7 cellular contexts compared by ENCODE assay signal in the genomic region with DNA sequence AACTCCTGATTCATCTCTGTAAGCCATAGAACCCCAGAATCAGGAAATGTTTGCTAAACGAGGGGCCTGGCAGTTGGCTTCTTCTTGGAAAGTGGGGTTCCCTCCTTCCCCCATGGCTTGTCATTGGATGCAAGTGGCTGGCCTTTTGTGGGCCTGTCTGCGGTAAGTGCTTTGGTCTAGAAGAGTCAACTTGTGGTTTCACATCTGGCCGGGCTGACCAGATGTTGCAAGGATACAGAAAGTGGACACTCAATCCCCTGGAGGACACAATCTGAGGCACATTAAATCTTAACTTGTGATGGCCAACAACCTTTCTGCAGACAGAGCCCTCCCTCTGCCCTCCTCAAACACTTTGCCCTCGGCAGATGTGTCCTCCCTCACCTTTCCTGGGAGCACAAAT. TPM values are rescaled to one million over a fixed set of nuclear protein-coding genes. Genes with fewer than 3 reads are reported as not detected.
A peak's percentile ranks its signal among the peaks of the same experiment; 100 is the strongest.
DNase-seq lines count a peak whose midpoint lies in the region; ATAC-seq and TF ChIP-seq lines count a peak whose summit lies in the region.

No MANE protein-coding gene starts in this region.

- peaks cover 5 to 9% (median 5%) of the 10 kb centered on the region in 3 donors for H3K36me3 ChIP-seq in skeletal muscle tissue (ENCODE audit: control insufficient read depth in 3 of 3, insufficient read depth in 3 of 3, low read length in 3 of 3)

- ATAC-seq in GM21381 (IDR thresholded peaks at IDR 0.05; ENCODE audit: unreplicated experiment) = no peak

- H3K9ac ChIP-seq in skeletal muscle tissue (ENCODE audit: low read depth in 1 of 3, low read length in 3 of 3) = peak overlapping the region; percentile 63 to 82 (median 72)

- TF ChIP-seq CTCF in GM12875 (IDR thresholded peaks at IDR 0.05; ENCODE audit: borderline replicate concordance, insufficient read depth, low read depth, low read length) = no peak

- peak overlapping the region; percentile 75 for H3K4me3 ChIP-seq in GM12875 (ENCODE audit: low read depth, low read length)
- H3K4me3 ChIP-seq in skeletal muscle tissue (ENCODE audit: low read length in 3 of 3) = peak overlapping the region in 1 of 3 donors; percentile 77

- H3K9me3 ChIP-seq in skeletal muscle tissue (ENCODE audit: control insufficient read depth in 3 of 3, low read length in 3 of 3) = no peaks in the 10 kb centered on the region

- DNase-seq in RKO (ENCODE audit: low spot score) (peak; percentile 18), erythroblast (lab: John Stamatoyannopoulos, UW) (peak; percentile 46 to 50), CD1c-positive myeloid dendritic cell (ENCODE audit: extremely low spot score) (no peak), H4 (ENCODE audit: low spot score) (no peak)

- no peaks in the 10 kb centered on the region for H3K27me3 ChIP-seq in skeletal muscle tissue (ENCODE audit: control insufficient read depth in 3 of 3, insufficient read depth in 3 of 3, low read length in 3 of 3)

- TF ChIP-seq POLR2A in erythroblast (IDR thresholded peaks at IDR 0.05; ENCODE audit: low read length) = no peak

- peak overlapping the region; percentile 67 for H3K27ac ChIP-seq in skeletal muscle tissue (ENCODE audit: low read depth, low read length)

- H3K4me1 ChIP-seq in skeletal muscle tissue (ENCODE audit: control insufficient read depth in 3 of 3, insufficient read depth in 3 of 3, low read length in 3 of 3) = peaks cover 28 to 47% (median 29%) of the 10 kb centered on the region in 3 donors

RNA-seq across cellular contexts. Expression of gene FAH, which starts 1.1 kb away (rescaled TPM):
- total RNA-seq in skeletal muscle tissue = 13.6 TPM
- 50.3 and 56.6 TPM in 2 replicates for total RNA-seq in H4 (2014; rRNA removed; shearing (Covaris generic))

Comparison
In these comparisons a context has a peak if more than half of its experiments do, and no peak if none do; other contexts are left out.
1. DNase-seq: peak in RKO (single experiment) and erythroblast (2 of 2); none in CD1c-positive myeloid dendritic cell (single experiment) and H4 (single experiment).